ENCODE assay signal across 10 cellular contexts in genomic region chr11:27395556-27396258, GRCh38. TPM values are rescaled to one million over a fixed set of nuclear protein-coding genes. Genes with fewer than 3 reads are reported as not detected.
DNase-seq lines count a peak whose midpoint lies in the region; ATAC-seq, FAIRE-seq and TF ChIP-seq lines count a peak whose summit lies in the region.
"Had no signal": no experiment of that assay in that cellular context is flagged by ENCODE, and none has a peak within 500 bp of the region (broad histone marks: within the 10 kb centered on the region; RNA-seq: fewer than 3 reads in every experiment).

No MANE protein-coding gene starts in this region.

- no peaks in the 10 kb centered on the region for H3K9me3 ChIP-seq in SJSA1 (replicated peaks)
- no peaks in the 10 kb centered on the region for H3K9me3 ChIP-seq in heart right ventricle
- H3K9me3 ChIP-seq in spleen = no peaks in the 10 kb centered on the region

- TF ChIP-seq POLR2A in GM12892 (IDR thresholded peaks at IDR 0.05; ENCODE audit: low read depth, low read length) = no peak
- no peak for TF ChIP-seq POLR2A in spleen (IDR thresholded peaks at IDR 0.05)

- no peak overlapping the region for H3K27ac Mint-ChIP-seq in activated T-helper 17 cell treated with anti-CD3 and anti-CD28 coated beads, Interleukin-2, amount 50 U/mL, for 72 hours
- H3K27ac Mint-ChIP-seq: activated B cell treated with CpG ODN at 0.5 μM for 24 hours had no signal

- no peak for TF ChIP-seq CTCF in heart right ventricle (IDR thresholded peaks at IDR 0.05)
- no peak for TF ChIP-seq CTCF in spleen (IDR thresholded peaks at IDR 0.05 in 8 of 11, conservative IDR thresholded peaks at IDR 0.05 in 3 of 11)

- H3K27ac ChIP-seq in SJSA1 (0 out of 2 replicates have a peak overlapping the region, but pooled peaks have one; percentile 2), heart right ventricle (peak overlapping the region in 4 of 10 donors; percentile 9 to 51 (median 26)), spleen (no peak overlapping the region)

- intact Hi-C loops in heart right ventricle (cut with DNase I) = loop anchor here in 2 of 10 donors (5.0 to 10.0 kb wide), 2 partner anchors 69 to 72 kb away; no protein-coding TSS in a partner anchor
- intact Hi-C loops in spleen (cut with DNase I; ENCODE audit: low total_unique reads) = no loop called here

- H3K4me1 Mint-ChIP-seq in activated T-helper 17 cell treated with anti-CD3 and anti-CD28 coated beads, Interleukin-2, amount 50 U/mL, for 72 hours = no peaks in the 10 kb centered on the region
- H3K4me1 Mint-ChIP-seq: activated B cell treated with CpG ODN at 0.5 μM for 24 hours had no signal

- peak in 5 of 8 donors; percentile 36 to 68 (median 48) for ATAC-seq in heart right ventricle
- no peak for ATAC-seq in activated T-helper 17 cell treated with anti-CD3 and anti-CD28 coated beads, Interleukin-2, amount 50 U/mL, for 72 hours (replicated peaks)

- peaks cover 46% of the 10 kb centered on the region for H3K4me1 ChIP-seq in SJSA1 (replicated peaks)
- H3K4me1 ChIP-seq in heart right ventricle = peaks cover 0 to 55% (median 35%) of the 10 kb centered on the region in 9 donors
- H3K4me1 ChIP-seq in spleen = peaks cover 0 to 24% (median 3%) of the 10 kb centered on the region in 6 donors

- no peak for FAIRE-seq in GM12892 (lab: Jason Lieb, UNC)

- WGBS in heart right ventricle, 2 donors = 41 to 49% methylated on average over 7 of the region's 7 CpGs
- 82 to 87% (median 85%) methylated on average over 7 of the region's 7 CpGs for WGBS in spleen, 5 donors

- no peaks in the 10 kb centered on the region for H3K27me3 ChIP-seq in SJSA1 (replicated peaks)
- no peaks in the 10 kb centered on the region for H3K27me3 ChIP-seq in heart right ventricle
- no peaks in the 10 kb centered on the region for H3K27me3 ChIP-seq in spleen (replicated peaks in 1 of 7)

- no peaks in the 10 kb centered on the region for H3K9me3 Mint-ChIP-seq in activated T-helper 17 cell treated with anti-CD3 and anti-CD28 coated beads, Interleukin-2, amount 50 U/mL, for 72 hours
- H3K9me3 Mint-ChIP-seq: activated B cell treated with CpG ODN at 0.5 μM for 24 hours had no signal

- DNase-seq in HCEC 1CT (peak; percentile 39), SJSA1 (ENCODE audit: low read depth in 1 of 2, low spot score in 2 of 2) (peak; percentile 46 to 76), heart right ventricle (no peak), renal cortical epithelial cell (ENCODE audit: low read depth) (peak; percentile 97), GM12892 (ENCODE audit: insufficient read length) (no peak), spleen (no peak), GOT3 (lab: John Stamatoyannopoulos, UW) (no peak)
- DNase-seq: activated B cell treated with CpG ODN at 0.5 μM for 24 hours, amygdala had no signal

- H3K4me3 Mint-ChIP-seq in activated T-helper 17 cell treated with anti-CD3 and anti-CD28 coated beads, Interleukin-2, amount 50 U/mL, for 72 hours = no peak overlapping the region
- H3K4me3 Mint-ChIP-seq: activated B cell treated with CpG ODN at 0.5 μM for 24 hours had no signal

- no peaks in the 10 kb centered on the region for H3K36me3 Mint-ChIP-seq in activated T-helper 17 cell treated with anti-CD3 and anti-CD28 coated beads, Interleukin-2, amount 50 U/mL, for 72 hours (ENCODE audit: low read depth)

- H3K27me3 Mint-ChIP-seq in activated T-helper 17 cell treated with anti-CD3 and anti-CD28 coated beads, Interleukin-2, amount 50 U/mL, for 72 hours = no peaks in the 10 kb centered on the region
- H3K27me3 Mint-ChIP-seq: activated B cell treated with CpG ODN at 0.5 μM for 24 hours had no signal

- no peak overlapping the region for H3K4me3 ChIP-seq in SJSA1
- no peak overlapping the region for H3K4me3 ChIP-seq in heart right ventricle
- H3K4me3 ChIP-seq in spleen = no peak overlapping the region

- H3K36me3 ChIP-seq in SJSA1 = no peaks in the 10 kb centered on the region
- no peaks in the 10 kb centered on the region for H3K36me3 ChIP-seq in heart right ventricle
- H3K36me3 ChIP-seq in spleen = no peaks in the 10 kb centered on the region

RNA-seq across cellular contexts. Expression of gene CCDC34, which starts 32.7 kb away (rescaled TPM):
- total RNA-seq in SJSA1 (2014; rRNA removed; shearing (Covaris generic)) = 23.6 and 26.9 TPM in 2 replicates
- total RNA-seq in heart right ventricle = 10 to 100 TPM in 1 of 10 donors, 1 to 10 TPM in 9; 1.1 to 10.7 (median 3.3) TPM
- 1 to 10 TPM; 2.8 to 3.8 TPM for polyA plus RNA-seq in heart right ventricle
- 4.0 and 5.0 TPM in 2 replicates for total RNA-seq in renal cortical epithelial cell
- 18.9 TPM for polyA plus RNA-seq in GM12892 (2012; ENCODE audit: missing spikeins)
- total RNA-seq in spleen = 1 to 10 TPM; 2.2 to 4.9 (median 3.0) TPM
- 1 to 10 TPM; 5.0 to 6.1 (median 5.2) TPM for polyA plus RNA-seq in spleen
- 10 to 100 TPM in 1 of 2 donors, 1 to 10 TPM in 1; 9.8 to 19.1 TPM for total RNA-seq in activated T-helper 17 cell treated with anti-CD3 and anti-CD28 coated beads, Interleukin-2, amount 50 U/mL, for 72 hours

Comparison
In these comparisons a context has a peak if more than half of its experiments do, and no peak if none do; other contexts are left out.
1. DNase-seq: peak in HCEC 1CT (single experiment), SJSA1 (2 of 2) and renal cortical epithelial cell (single experiment); none in heart right ventricle (0 of 2), GM12892 (single experiment), spleen (single experiment) and GOT3 (single experiment).